In genomic region chr2:86747708-86748627, GRCh38 we compare ENCODE assay signal across 8 cellular contexts. TPM values are rescaled to one million over a fixed set of nuclear protein-coding genes. Genes with fewer than 3 reads are reported as not detected.
DNase-seq lines count a peak whose midpoint lies in the region; ATAC-seq and TF ChIP-seq lines count a peak whose summit lies in the region.

No MANE protein-coding gene starts in this region.

- H3K27me3 Mint-ChIP-seq in nephron progenitor cell (ENCODE audit: low read depth, poor library complexity) = no peaks in the 10 kb centered on the region

- H3K4me1 Mint-ChIP-seq in nephron progenitor cell = no peaks in the 10 kb centered on the region

- H3K27ac Mint-ChIP-seq in nephron progenitor cell = peak overlapping the region; percentile 7

- POLR2A ChIA-PET in HEK293T (lab: Yijun Ruan, JAX) = no interaction called here

- peaks cover 40% of the 10 kb centered on the region for H3K9me3 Mint-ChIP-seq in nephron progenitor cell

- H3K4me3 Mint-ChIP-seq in nephron progenitor cell = no peak overlapping the region

- H3K36me3 Mint-ChIP-seq in nephron progenitor cell (ENCODE audit: low read depth) = peaks cover 86% of the 10 kb centered on the region

- TF ChIP-seq CTCF in nephron progenitor cell (IDR thresholded peaks at IDR 0.05) = no peak

- peak; percentile 79 for DNase-seq in AG08395 (ENCODE audit: low spot score)
- DNase-seq in NCI-H226 = peak; percentile 26
- peak; percentile 22 to 48 for DNase-seq in dermis microvascular lymphatic vessel endothelial cell (ENCODE audit: low read depth in 2 of 2)
- no peak for DNase-seq in nephron progenitor cell
- DNase-seq in HEK293T (ENCODE audit: extremely low spot score) = no peak

- CTCF ChIA-PET in HEK293T (lab: Yijun Ruan, JAX) = interaction anchor here (0.9 kb wide), 1 partner anchor 14 kb away, joined by 3 read pairs; no protein-coding TSS in a partner anchor

- ATAC-seq in GM18873 (IDR thresholded peaks at IDR 0.05; ENCODE audit: low FRiP score, unreplicated experiment) (peak; percentile 60), HG03108 (IDR thresholded peaks at IDR 0.05; ENCODE audit: unreplicated experiment) (no peak), SK-N-SH treated with all-trans-retinoic acid at 6 μM for 48 hours (no peak)

TF ChIP-seq in SK-N-SH treated with all-trans-retinoic acid at 6 μM for 48 hours, 23 proteins besides CTCF, POLR2A, EP300 and RAD21 (continues in another document):
- no peak for TF ChIP-seq TOX (CRISPR knock-in tag; IDR thresholded peaks at IDR 0.05; ENCODE audit: borderline replicate concordance)
- no peak for TF ChIP-seq RARB (CRISPR knock-in tag; IDR thresholded peaks at IDR 0.05)
- no peak for TF ChIP-seq ARNTL (CRISPR knock-in tag; IDR thresholded peaks at IDR 0.05; ENCODE audit: borderline replicate concordance, low read depth)
- TF ChIP-seq ESRRG (CRISPR knock-in tag; IDR thresholded peaks at IDR 0.05) = no peak
- TF ChIP-seq CREB5 (CRISPR knock-in tag; IDR thresholded peaks at IDR 0.05; ENCODE audit: low read depth) = no peak
- no peak for TF ChIP-seq PATZ1 (CRISPR knock-in tag; IDR thresholded peaks at IDR 0.05; ENCODE audit: borderline replicate concordance)
- TF ChIP-seq ZFP3 (CRISPR knock-in tag; IDR thresholded peaks at IDR 0.05) = no peak
- TF ChIP-seq TSHZ2 (CRISPR knock-in tag; IDR thresholded peaks at IDR 0.05) = no peak
- TF ChIP-seq ZNF70 (CRISPR knock-in tag; IDR thresholded peaks at IDR 0.05) = no peak
- TF ChIP-seq CSDC2 (CRISPR knock-in tag; IDR thresholded peaks at IDR 0.05) = no peak

TF ChIP-seq in HEK293T, 16 proteins besides CTCF, POLR2A, EP300 and RAD21:
- TF ChIP-seq ARNT (IDR thresholded peaks at IDR 0.05) (no peak), CTBP1 (IDR thresholded peaks at IDR 0.05; ENCODE audit: borderline replicate concordance) (no peak), LEF1 (IDR thresholded peaks at IDR 0.05; ENCODE audit: borderline replicate concordance) (no peak), SP1 (IDR thresholded peaks at IDR 0.05) (no peak), FOXM1 (IDR thresholded peaks at IDR 0.05; ENCODE audit: borderline replicate concordance) (no peak), ZNF384 (IDR thresholded peaks at IDR 0.05) (no peak), SUZ12 (IDR thresholded peaks at IDR 0.05) (no peak), TARDBP (IDR thresholded peaks at IDR 0.05) (no peak)

RNA-seq across cellular contexts. Expression of gene RMND5A, which starts 27.9 kb away (rescaled TPM):
- total RNA-seq in dermis microvascular lymphatic vessel endothelial cell = 71.8 and 81.0 TPM in 2 replicates

RNA-seq across cellular contexts. Expression of gene CD8A, which starts 42.7 kb away (rescaled TPM):
- total RNA-seq in dermis microvascular lymphatic vessel endothelial cell = under 0.01 TPM in 2 replicates

Comparison
In these comparisons a context has a peak if more than half of its experiments do, and no peak if none do; other contexts are left out.
1. DNase-seq: peak in AG08395 (single experiment), NCI-H226 (single experiment) and dermis microvascular lymphatic vessel endothelial cell (2 of 2); none in nephron progenitor cell (single experiment) and HEK293T (single experiment).